In genomic region chr1:15062479-15063099, GRCh38 we compare ENCODE assay signal across 12 cellular contexts.
DNase-seq lines count a peak whose midpoint lies in the region; ATAC-seq, FAIRE-seq and TF ChIP-seq lines count a peak whose summit lies in the region.
"Had no signal": no experiment of that assay in that cellular context is flagged by ENCODE, and none has a peak within 500 bp of the region (broad histone marks: within the 10 kb centered on the region; RNA-seq: fewer than 3 reads in every experiment).

No MANE protein-coding gene starts in this region.

- DNase-seq in D721Med (ENCODE audit: insufficient read length, low spot score): no peak
- DNase-seq in mammary epithelial cell: no peak
- peak in 1 of 3 donors; percentile 29 for DNase-seq in mucosa of descending colon
- no peak for DNase-seq in NCI-H446 treated with DMSO at 0.1 percent for 48 hours (lab: John Stamatoyannopoulos, UW)
- no peak for DNase-seq in NK-92 (lab: John Stamatoyannopoulos, UW; ENCODE audit: unreplicated experiment)
- DNase-seq in kidney tubule cell (ENCODE audit: low spot score): no peak
- DNase-seq: activated naive CD8-positive, alpha-beta T cell treated with anti-CD3 and anti-CD28 coated beads, Interleukin-2, amount 10 ng/mL, durations not matched to agents 7 days and 5 days; head of caudate nucleus; NCI-H1092 treated with DMSO at 0.1 percent for 48 hours; T-helper 9 cell had no signal

- dilution Hi-C loops in mammary epithelial cell (cut with HindIII; ENCODE audit: low sequenced_read_pairs): no loop called here

- H3K4me3 ChIP-seq in KMS-11 (IDR thresholded peaks at IDR 0.05; ENCODE audit: insufficient read depth, low read depth, low read length) (no peak overlapping the region), mammary epithelial cell (replicated peaks in 1 of 3; ENCODE audit: insufficient read depth in 1 of 3, low read depth in 2 of 3, low read length in 3 of 3) (no peak overlapping the region), mucosa of descending colon (no peak overlapping the region)

- H3K27me3 ChIP-seq in KMS-11 (ENCODE audit: insufficient read depth, low read depth) (peaks cover 4% of the 10 kb centered on the region; the same call in 1 of the 2 replicates), mammary epithelial cell (ENCODE audit: insufficient read depth, low read length) (no peaks in the 10 kb centered on the region)

- no peaks in the 10 kb centered on the region for H4K20me1 ChIP-seq in KMS-11 (ENCODE audit: insufficient read depth)
- H4K20me1 ChIP-seq in mammary epithelial cell (ENCODE audit: insufficient read depth, low read length): no peaks in the 10 kb centered on the region

- H3K9ac ChIP-seq in KMS-11: no peak overlapping the region
- H3K9ac ChIP-seq in mammary epithelial cell (ENCODE audit: insufficient read depth, low read length): no peak overlapping the region

- ATAC-seq in mucosa of descending colon (peak; percentile 42), HG02798 (IDR thresholded peaks at IDR 0.05; ENCODE audit: poor library complexity, unreplicated experiment) (no peak)

- in situ Hi-C loops in mammary epithelial cell (cut with MboI; ENCODE audit: low sequenced_read_pairs in 2 of 2): no loop called here

- H3K4me1 ChIP-seq in KMS-11 (ENCODE audit: low read depth, poor library complexity, severe bottlenecking) (no peaks in the 10 kb centered on the region), mammary epithelial cell (ENCODE audit: insufficient read depth, low read length) (peaks cover 6% of the 10 kb centered on the region), mucosa of descending colon (ENCODE audit: low read depth) (no peaks in the 10 kb centered on the region)

- CTCF ChIA-PET in mammary epithelial cell (lab: Charles Lee; ENCODE audit: low non-redundant PET): no interaction called here

- H3K4me2 ChIP-seq in KMS-11: no peak overlapping the region
- no peak overlapping the region for H3K4me2 ChIP-seq in mammary epithelial cell (ENCODE audit: insufficient read depth, low read depth, low read length)

- intact Hi-C loops in mammary epithelial cell (cut with micrococcal nuclease): loop anchor here (5.0 kb wide), 1 partner anchor 40 kb away; no protein-coding TSS in a partner anchor
- intact Hi-C loops in mucosa of descending colon (cut with DNase I, micrococcal nuclease): no loop called here

- FAIRE-seq in D721Med (lab: Jason Lieb, UNC): no peak

- H3K9me3 ChIP-seq in mammary epithelial cell (replicated peaks; ENCODE audit: insufficient read depth, low read length): peaks cover 6% of the 10 kb centered on the region
- no peaks in the 10 kb centered on the region for H3K9me3 ChIP-seq in mucosa of descending colon

- H2AFZ ChIP-seq in KMS-11 (ENCODE audit: low read depth) (no peak overlapping the region), mammary epithelial cell (ENCODE audit: low read depth, low read length) (no peak overlapping the region)

- no TSS peak for BruUV-seq in mammary epithelial cell (replicated peaks; lab: Mats Ljungman, UMichigan)

- H3K27ac ChIP-seq in KMS-11: no peak overlapping the region
- H3K27ac ChIP-seq in mammary epithelial cell (ENCODE audit: insufficient read depth, low read depth, low read length): no peak overlapping the region

- no peaks in the 10 kb centered on the region for H3K36me3 ChIP-seq in KMS-11 (ENCODE audit: insufficient read depth)
- H3K36me3 ChIP-seq in mammary epithelial cell (ENCODE audit: insufficient read depth, low read length): peaks cover 6% of the 10 kb centered on the region
- no peaks in the 10 kb centered on the region for H3K36me3 ChIP-seq in mucosa of descending colon (ENCODE audit: low read depth)

- no peaks in the 10 kb centered on the region for H3K79me2 ChIP-seq in KMS-11 (ENCODE audit: insufficient read depth, low read depth)
- no peaks in the 10 kb centered on the region for H3K79me2 ChIP-seq in mammary epithelial cell (ENCODE audit: insufficient read depth, low read length)

- 89% methylated on average over 6 of the region's 6 CpGs for WGBS in mammary epithelial cell (ENCODE audit: low coverage, missing lambda C conversion rate)

- peak; percentile 21 for TF ChIP-seq CTCF in D721Med (IDR thresholded peaks at IDR 0.05; ENCODE audit: insufficient read depth, missing control alignments)
- TF ChIP-seq CTCF in KMS-11 (conservative IDR thresholded peaks at IDR 0.05; ENCODE audit: low read depth, low read length): peak; percentile 72
- TF ChIP-seq CTCF in mammary epithelial cell (conservative IDR thresholded peaks at IDR 0.05 in 1 of 2, IDR thresholded peaks at IDR 0.05 in 1 of 2; ENCODE audit: extremely low read depth in 1 of 2, insufficient read depth in 1 of 2, low read depth in 1 of 2, low read length in 2 of 2): peak; percentile 52 to 55
- peak; percentile 26 for TF ChIP-seq CTCF in mucosa of descending colon (IDR thresholded peaks at IDR 0.05)

Comparison
In these comparisons a context has a peak if more than half of its experiments do, and no peak if none do; other contexts are left out.
1. CTCF ChIP-seq: peak in every context shown above with its lines; median percentile 72 in KMS-11; 54 in mammary epithelial cell; 26 in mucosa of descending colon; 21 in D721Med.